1 cellular context compared by ENCODE assay signal in the genomic region with DNA sequence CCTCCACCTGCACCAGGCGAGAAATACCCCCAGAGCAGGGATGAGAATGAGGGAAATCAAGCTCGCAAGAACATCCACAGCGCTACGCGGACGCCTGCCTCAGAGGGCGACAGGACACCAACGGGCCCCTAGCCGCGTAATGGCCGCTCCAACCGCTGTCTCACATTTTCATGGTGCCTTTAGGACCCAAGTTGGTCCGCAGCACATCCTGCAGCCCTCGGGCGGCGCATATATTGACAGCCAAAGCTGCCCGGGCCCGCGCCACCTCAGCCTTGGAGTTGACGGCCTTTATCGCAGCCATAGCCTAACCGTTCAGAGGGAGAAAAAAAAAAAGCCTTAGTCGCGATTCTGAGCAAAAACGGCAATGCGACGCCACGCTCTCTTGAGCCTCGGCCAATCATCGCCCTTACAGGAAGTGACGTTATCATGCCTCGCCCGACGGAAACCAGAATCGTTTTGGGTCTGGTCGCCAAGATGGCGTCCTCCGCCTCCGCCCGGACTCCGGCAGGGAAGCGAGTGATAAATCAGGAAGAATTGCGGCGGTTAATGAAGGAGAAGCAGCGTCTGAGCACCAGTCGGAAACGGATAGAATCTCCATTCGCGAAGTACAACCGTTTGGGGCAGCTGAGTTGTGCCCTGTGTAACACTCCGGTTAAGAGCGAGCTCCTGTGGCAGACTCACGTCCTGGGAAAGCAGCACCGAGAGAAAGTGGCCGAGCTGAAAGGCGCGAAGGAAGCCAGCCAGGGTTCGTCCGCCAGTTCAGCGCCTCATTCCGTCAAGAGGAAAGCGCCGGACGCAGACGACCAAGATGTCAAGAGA.
A peak's percentile ranks its signal among the peaks of the same experiment; 100 is the strongest.
TF ChIP-seq lines count a peak whose summit lies in the region.

A gene with protein sequence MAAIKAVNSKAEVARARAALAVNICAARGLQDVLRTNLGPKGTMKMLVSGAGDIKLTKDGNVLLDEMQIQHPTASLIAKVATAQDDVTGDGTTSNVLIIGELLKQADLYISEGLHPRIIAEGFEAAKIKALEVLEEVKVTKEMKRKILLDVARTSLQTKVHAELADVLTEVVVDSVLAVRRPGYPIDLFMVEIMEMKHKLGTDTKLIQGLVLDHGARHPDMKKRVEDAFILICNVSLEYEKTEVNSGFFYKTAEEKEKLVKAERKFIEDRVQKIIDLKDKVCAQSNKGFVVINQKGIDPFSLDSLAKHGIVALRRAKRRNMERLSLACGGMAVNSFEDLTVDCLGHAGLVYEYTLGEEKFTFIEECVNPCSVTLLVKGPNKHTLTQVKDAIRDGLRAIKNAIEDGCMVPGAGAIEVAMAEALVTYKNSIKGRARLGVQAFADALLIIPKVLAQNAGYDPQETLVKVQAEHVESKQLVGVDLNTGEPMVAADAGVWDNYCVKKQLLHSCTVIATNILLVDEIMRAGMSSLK (minus strand): TSS at position 368 of the 819 bp plus-strand sequence. CDS start 67 bp downstream, at position 301.
A gene with protein sequence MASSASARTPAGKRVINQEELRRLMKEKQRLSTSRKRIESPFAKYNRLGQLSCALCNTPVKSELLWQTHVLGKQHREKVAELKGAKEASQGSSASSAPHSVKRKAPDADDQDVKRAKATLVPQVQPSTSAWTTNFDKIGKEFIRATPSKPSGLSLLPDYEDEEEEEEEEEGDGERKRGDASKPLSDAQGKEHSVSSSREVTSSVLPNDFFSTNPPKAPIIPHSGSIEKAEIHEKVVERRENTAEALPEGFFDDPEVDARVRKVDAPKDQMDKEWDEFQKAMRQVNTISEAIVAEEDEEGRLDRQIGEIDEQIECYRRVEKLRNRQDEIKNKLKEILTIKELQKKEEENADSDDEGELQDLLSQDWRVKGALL (plus strand): TSS at position 448 of the 819 bp plus-strand sequence. CDS start 27 bp downstream, at position 475.

TF ChIP-seq in WTC11, 78 proteins besides CTCF, POLR2A, EP300 and RAD21 (continued from another document):
- TF ChIP-seq, protein P1, sequence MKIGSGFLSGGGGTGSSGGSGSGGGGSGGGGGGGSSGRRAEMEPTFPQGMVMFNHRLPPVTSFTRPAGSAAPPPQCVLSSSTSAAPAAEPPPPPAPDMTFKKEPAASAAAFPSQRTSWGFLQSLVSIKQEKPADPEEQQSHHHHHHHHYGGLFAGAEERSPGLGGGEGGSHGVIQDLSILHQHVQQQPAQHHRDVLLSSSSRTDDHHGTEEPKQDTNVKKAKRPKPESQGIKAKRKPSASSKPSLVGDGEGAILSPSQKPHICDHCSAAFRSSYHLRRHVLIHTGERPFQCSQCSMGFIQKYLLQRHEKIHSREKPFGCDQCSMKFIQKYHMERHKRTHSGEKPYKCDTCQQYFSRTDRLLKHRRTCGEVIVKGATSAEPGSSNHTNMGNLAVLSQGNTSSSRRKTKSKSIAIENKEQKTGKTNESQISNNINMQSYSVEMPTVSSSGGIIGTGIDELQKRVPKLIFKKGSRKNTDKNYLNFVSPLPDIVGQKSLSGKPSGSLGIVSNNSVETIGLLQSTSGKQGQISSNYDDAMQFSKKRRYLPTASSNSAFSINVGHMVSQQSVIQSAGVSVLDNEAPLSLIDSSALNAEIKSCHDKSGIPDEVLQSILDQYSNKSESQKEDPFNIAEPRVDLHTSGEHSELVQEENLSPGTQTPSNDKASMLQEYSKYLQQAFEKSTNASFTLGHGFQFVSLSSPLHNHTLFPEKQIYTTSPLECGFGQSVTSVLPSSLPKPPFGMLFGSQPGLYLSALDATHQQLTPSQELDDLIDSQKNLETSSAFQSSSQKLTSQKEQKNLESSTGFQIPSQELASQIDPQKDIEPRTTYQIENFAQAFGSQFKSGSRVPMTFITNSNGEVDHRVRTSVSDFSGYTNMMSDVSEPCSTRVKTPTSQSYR (CRISPR knock-in tag; IDR thresholded peaks at IDR 0.05), result no peak
- TF ChIP-seq ZNF671 (CRISPR knock-in tag; IDR thresholded peaks at IDR 0.05) (no peak), TCF7 (CRISPR knock-in tag; IDR thresholded peaks at IDR 0.05; ENCODE audit: low read depth) (no peak), TEAD1 (CRISPR knock-in tag; IDR thresholded peaks at IDR 0.05) (peak; percentile 70), GABPB1 (CRISPR knock-in tag; IDR thresholded peaks at IDR 0.05) (peak; percentile 73), NR1H2 (CRISPR knock-in tag; IDR thresholded peaks at IDR 0.05) (no peak), FOXK1 (CRISPR knock-in tag; IDR thresholded peaks at IDR 0.05) (peak; percentile 90), CREM (CRISPR knock-in tag; IDR thresholded peaks at IDR 0.05) (peak; percentile 97), SOX15 (CRISPR knock-in tag; IDR thresholded peaks at IDR 0.05) (no peak), FOXP1 (CRISPR knock-in tag; IDR thresholded peaks at IDR 0.05; ENCODE audit: borderline replicate concordance) (peak; percentile 43; the same call in 1 of the 2 replicates), SMAD3 (CRISPR knock-in tag; IDR thresholded peaks at IDR 0.05; ENCODE audit: borderline replicate concordance) (no peak), NFYB (CRISPR knock-in tag; conservative IDR thresholded peaks at IDR 0.05; ENCODE audit: low read depth) (peak; percentile 52; the same call in 1 of the 2 replicates), TP53 (CRISPR knock-in tag; IDR thresholded peaks at IDR 0.05) (0 out of 2 replicates have a peak, but pooled peaks have one; percentile 8), OVOL2 (CRISPR knock-in tag; IDR thresholded peaks at IDR 0.05; ENCODE audit: borderline replicate concordance) (no peak), SP1 (CRISPR knock-in tag; conservative IDR thresholded peaks at IDR 0.05) (peak; percentile 70)
- TF ChIP-seq, protein P2, sequence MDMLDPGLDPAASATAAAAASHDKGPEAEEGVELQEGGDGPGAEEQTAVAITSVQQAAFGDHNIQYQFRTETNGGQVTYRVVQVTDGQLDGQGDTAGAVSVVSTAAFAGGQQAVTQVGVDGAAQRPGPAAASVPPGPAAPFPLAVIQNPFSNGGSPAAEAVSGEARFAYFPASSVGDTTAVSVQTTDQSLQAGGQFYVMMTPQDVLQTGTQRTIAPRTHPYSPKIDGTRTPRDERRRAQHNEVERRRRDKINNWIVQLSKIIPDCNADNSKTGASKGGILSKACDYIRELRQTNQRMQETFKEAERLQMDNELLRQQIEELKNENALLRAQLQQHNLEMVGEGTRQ (CRISPR knock-in tag; IDR thresholded peaks at IDR 0.05), result no peak
- TF ChIP-seq, protein P3, sequence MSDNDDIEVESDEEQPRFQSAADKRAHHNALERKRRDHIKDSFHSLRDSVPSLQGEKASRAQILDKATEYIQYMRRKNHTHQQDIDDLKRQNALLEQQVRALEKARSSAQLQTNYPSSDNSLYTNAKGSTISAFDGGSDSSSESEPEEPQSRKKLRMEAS (CRISPR knock-in tag; IDR thresholded peaks at IDR 0.05), result peak; percentile 74
- TF ChIP-seq, protein P4, sequence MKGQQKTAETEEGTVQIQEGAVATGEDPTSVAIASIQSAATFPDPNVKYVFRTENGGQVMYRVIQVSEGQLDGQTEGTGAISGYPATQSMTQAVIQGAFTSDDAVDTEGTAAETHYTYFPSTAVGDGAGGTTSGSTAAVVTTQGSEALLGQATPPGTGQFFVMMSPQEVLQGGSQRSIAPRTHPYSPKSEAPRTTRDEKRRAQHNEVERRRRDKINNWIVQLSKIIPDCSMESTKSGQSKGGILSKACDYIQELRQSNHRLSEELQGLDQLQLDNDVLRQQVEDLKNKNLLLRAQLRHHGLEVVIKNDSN (CRISPR knock-in tag; IDR thresholded peaks at IDR 0.05), result peak; percentile 33; the same call in 1 of the 2 replicates
- TF ChIP-seq, protein P5, sequence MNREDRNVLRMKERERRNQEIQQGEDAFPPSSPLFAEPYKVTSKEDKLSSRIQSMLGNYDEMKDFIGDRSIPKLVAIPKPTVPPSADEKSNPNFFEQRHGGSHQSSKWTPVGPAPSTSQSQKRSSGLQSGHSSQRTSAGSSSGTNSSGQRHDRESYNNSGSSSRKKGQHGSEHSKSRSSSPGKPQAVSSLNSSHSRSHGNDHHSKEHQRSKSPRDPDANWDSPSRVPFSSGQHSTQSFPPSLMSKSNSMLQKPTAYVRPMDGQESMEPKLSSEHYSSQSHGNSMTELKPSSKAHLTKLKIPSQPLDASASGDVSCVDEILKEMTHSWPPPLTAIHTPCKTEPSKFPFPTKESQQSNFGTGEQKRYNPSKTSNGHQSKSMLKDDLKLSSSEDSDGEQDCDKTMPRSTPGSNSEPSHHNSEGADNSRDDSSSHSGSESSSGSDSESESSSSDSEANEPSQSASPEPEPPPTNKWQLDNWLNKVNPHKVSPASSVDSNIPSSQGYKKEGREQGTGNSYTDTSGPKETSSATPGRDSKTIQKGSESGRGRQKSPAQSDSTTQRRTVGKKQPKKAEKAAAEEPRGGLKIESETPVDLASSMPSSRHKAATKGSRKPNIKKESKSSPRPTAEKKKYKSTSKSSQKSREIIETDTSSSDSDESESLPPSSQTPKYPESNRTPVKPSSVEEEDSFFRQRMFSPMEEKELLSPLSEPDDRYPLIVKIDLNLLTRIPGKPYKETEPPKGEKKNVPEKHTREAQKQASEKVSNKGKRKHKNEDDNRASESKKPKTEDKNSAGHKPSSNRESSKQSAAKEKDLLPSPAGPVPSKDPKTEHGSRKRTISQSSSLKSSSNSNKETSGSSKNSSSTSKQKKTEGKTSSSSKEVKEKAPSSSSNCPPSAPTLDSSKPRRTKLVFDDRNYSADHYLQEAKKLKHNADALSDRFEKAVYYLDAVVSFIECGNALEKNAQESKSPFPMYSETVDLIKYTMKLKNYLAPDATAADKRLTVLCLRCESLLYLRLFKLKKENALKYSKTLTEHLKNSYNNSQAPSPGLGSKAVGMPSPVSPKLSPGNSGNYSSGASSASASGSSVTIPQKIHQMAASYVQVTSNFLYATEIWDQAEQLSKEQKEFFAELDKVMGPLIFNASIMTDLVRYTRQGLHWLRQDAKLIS (CRISPR knock-in tag; IDR thresholded peaks at IDR 0.05; ENCODE audit: borderline replicate concordance), result no peak
- TF ChIP-seq, protein P6, sequence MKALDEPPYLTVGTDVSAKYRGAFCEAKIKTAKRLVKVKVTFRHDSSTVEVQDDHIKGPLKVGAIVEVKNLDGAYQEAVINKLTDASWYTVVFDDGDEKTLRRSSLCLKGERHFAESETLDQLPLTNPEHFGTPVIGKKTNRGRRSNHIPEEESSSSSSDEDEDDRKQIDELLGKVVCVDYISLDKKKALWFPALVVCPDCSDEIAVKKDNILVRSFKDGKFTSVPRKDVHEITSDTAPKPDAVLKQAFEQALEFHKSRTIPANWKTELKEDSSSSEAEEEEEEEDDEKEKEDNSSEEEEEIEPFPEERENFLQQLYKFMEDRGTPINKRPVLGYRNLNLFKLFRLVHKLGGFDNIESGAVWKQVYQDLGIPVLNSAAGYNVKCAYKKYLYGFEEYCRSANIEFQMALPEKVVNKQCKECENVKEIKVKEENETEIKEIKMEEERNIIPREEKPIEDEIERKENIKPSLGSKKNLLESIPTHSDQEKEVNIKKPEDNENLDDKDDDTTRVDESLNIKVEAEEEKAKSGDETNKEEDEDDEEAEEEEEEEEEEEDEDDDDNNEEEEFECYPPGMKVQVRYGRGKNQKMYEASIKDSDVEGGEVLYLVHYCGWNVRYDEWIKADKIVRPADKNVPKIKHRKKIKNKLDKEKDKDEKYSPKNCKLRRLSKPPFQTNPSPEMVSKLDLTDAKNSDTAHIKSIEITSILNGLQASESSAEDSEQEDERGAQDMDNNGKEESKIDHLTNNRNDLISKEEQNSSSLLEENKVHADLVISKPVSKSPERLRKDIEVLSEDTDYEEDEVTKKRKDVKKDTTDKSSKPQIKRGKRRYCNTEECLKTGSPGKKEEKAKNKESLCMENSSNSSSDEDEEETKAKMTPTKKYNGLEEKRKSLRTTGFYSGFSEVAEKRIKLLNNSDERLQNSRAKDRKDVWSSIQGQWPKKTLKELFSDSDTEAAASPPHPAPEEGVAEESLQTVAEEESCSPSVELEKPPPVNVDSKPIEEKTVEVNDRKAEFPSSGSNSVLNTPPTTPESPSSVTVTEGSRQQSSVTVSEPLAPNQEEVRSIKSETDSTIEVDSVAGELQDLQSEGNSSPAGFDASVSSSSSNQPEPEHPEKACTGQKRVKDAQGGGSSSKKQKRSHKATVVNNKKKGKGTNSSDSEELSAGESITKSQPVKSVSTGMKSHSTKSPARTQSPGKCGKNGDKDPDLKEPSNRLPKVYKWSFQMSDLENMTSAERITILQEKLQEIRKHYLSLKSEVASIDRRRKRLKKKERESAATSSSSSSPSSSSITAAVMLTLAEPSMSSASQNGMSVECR (CRISPR knock-in tag; IDR thresholded peaks at IDR 0.05; ENCODE audit: borderline replicate concordance), result peak; percentile 72; the same call in 1 of the 2 replicates
